1 cellular context compared by ENCODE assay signal in genomic region chr18:13337369-13337768, GRCh38.
TF ChIP-seq lines count a peak whose summit lies in the region.

No MANE protein-coding gene starts in this region.

TF ChIP-seq in HepG2, 621 proteins besides CTCF, POLR2A, EP300 and RAD21:
- TF ChIP-seq ZNF317 (CRISPR knock-in tag; IDR thresholded peaks at IDR 0.05) (0 out of 2 replicates have a peak, but pooled peaks have one; percentile 3), MTF2 (CRISPR knock-in tag; IDR thresholded peaks at IDR 0.05; ENCODE audit: borderline replicate concordance) (no peak), SOX13 (IDR thresholded peaks at IDR 0.05) (no peak), SOX13 (CRISPR knock-in tag; conservative IDR thresholded peaks at IDR 0.05 in 1 of 2, IDR thresholded peaks at IDR 0.05 in 1 of 2) (0 out of 4 replicates have a peak, but pooled peaks of 1 of the 2 experiments have one; percentile 12)
- TF ChIP-seq, protein P1, sequence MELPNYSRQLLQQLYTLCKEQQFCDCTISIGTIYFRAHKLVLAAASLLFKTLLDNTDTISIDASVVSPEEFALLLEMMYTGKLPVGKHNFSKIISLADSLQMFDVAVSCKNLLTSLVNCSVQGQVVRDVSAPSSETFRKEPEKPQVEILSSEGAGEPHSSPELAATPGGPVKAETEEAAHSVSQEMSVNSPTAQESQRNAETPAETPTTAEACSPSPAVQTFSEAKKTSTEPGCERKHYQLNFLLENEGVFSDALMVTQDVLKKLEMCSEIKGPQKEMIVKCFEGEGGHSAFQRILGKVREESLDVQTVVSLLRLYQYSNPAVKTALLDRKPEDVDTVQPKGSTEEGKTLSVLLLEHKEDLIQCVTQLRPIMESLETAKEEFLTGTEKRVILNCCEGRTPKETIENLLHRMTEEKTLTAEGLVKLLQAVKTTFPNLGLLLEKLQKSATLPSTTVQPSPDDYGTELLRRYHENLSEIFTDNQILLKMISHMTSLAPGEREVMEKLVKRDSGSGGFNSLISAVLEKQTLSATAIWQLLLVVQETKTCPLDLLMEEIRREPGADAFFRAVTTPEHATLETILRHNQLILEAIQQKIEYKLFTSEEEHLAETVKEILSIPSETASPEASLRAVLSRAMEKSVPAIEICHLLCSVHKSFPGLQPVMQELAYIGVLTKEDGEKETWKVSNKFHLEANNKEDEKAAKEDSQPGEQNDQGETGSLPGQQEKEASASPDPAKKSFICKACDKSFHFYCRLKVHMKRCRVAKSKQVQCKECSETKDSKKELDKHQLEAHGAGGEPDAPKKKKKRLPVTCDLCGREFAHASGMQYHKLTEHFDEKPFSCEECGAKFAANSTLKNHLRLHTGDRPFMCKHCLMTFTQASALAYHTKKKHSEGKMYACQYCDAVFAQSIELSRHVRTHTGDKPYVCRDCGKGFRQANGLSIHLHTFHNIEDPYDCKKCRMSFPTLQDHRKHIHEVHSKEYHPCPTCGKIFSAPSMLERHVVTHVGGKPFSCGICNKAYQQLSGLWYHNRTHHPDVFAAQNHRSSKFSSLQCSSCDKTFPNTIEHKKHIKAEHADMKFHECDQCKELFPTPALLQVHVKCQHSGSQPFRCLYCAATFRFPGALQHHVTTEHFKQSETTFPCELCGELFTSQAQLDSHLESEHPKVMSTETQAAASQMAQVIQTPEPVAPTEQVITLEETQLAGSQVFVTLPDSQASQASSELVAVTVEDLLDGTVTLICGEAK (IDR thresholded peaks at IDR 0.05), result no peak
- TF ChIP-seq, protein P1 (CRISPR knock-in tag; IDR thresholded peaks at IDR 0.05), result no peak
